16 cellular contexts compared by ENCODE assay signal in genomic region chr11:69923196-69923595, GRCh38.
"Had no signal": no experiment of that assay in that cellular context is flagged by ENCODE, and none has a peak within 500 bp of the region (broad histone marks: within the 10 kb centered on the region; RNA-seq: fewer than 3 reads in every experiment).

No MANE protein-coding gene starts in this region.

- H3K9me3 Mint-ChIP-seq: activated CD4-positive, alpha-beta T cell treated with anti-CD3 and anti-CD28 coated beads, Interleukin-2, amount 10 ng/mL, durations not matched to agents 24 days and 14 days; activated naive CD4-positive, alpha-beta T cell treated with anti-CD3 and anti-CD28 coated beads, Interleukin-2, amount 50 U/mL, for 24 hours; activated T-cell treated with anti-CD3 and anti-CD28 coated beads, Interleukin-2, amount 50 U/mL, for 4 hours; effector memory CD8-positive, alpha-beta T cell; T-helper 1 cell treated with Interleukin-12 subunit alpha and Interleukin-12 subunit beta and Interleukin-4 antibody, amounts not matched to agents 30 μg/mL and 1 μg/mL, for 36 hours had no signal

- FAIRE-seq: keratinocyte had no signal

- H3K27me3 ChIP-seq: ovary had no signal

- H3K4me3 ChIP-seq: neural progenitor cell, ovary, transverse colon had no signal

- H3K9ac ChIP-seq: neural progenitor cell had no signal

- H3K36me3 ChIP-seq: neural progenitor cell, ovary, transverse colon had no signal

- H3K27ac Mint-ChIP-seq: activated CD4-positive, alpha-beta T cell treated with anti-CD3 and anti-CD28 coated beads, Interleukin-2, amount 10 ng/mL, durations not matched to agents 24 days and 14 days; activated naive CD4-positive, alpha-beta T cell treated with anti-CD3 and anti-CD28 coated beads, Interleukin-2, amount 50 U/mL, for 24 hours; effector memory CD8-positive, alpha-beta T cell; neural progenitor cell; T-helper 1 cell treated with Interleukin-12 subunit alpha and Interleukin-12 subunit beta and Interleukin-4 antibody, amounts not matched to agents 30 μg/mL and 1 μg/mL, for 36 hours had no signal

- ATAC-seq: activated T-cell treated with anti-CD3 and anti-CD28 coated beads, Interleukin-2, amount 50 U/mL, for 4 hours; effector memory CD8-positive, alpha-beta T cell; left lobe of liver; stimulated activated naive CD8-positive, alpha-beta T cell treated with anti-CD3 and anti-CD28 coated beads, Interleukin-15, Interleukin-2, amounts not matched to agents 100 U/mL and 50 U/mL, for 24 hours had no signal

- H3K9me3 ChIP-seq: ovary, transverse colon had no signal

- H3K4me2 ChIP-seq: neural progenitor cell had no signal

- DNase-seq: activated CD4-positive, alpha-beta T cell treated with anti-CD3 and anti-CD28 coated beads, Interleukin-2, amount 10 ng/mL, durations not matched to agents 24 days and 14 days; activated CD8-positive, alpha-beta memory T cell treated with anti-CD3 and anti-CD28 coated beads, Interleukin-2, amount 50 U/mL, for 4 hours; activated T-cell treated with anti-CD3 and anti-CD28 coated beads, Interleukin-2, amount 50 U/mL, for 4 hours; effector memory CD8-positive, alpha-beta T cell; hippocampal formation; mammary epithelial cell; stimulated activated CD4-positive, alpha-beta T cell treated with anti-CD3 and anti-CD28 coated beads, Interleukin-2, amount 100 ng/mL, for 24 hours; stimulated activated naive CD8-positive, alpha-beta T cell treated with anti-CD3 and anti-CD28 coated beads, Interleukin-15, Interleukin-2, amounts not matched to agents 100 U/mL and 50 U/mL, for 24 hours; substantia nigra; transverse colon had no signal

- H2AFZ ChIP-seq: neural progenitor cell had no signal

- H3K36me3 Mint-ChIP-seq: activated naive CD4-positive, alpha-beta T cell treated with anti-CD3 and anti-CD28 coated beads, Interleukin-2, amount 50 U/mL, for 24 hours; neural progenitor cell had no signal

- H3K27ac ChIP-seq: neural progenitor cell, ovary, transverse colon had no signal

- H3K4me3 Mint-ChIP-seq: activated CD4-positive, alpha-beta T cell treated with anti-CD3 and anti-CD28 coated beads, Interleukin-2, amount 10 ng/mL, durations not matched to agents 24 days and 14 days; activated naive CD4-positive, alpha-beta T cell treated with anti-CD3 and anti-CD28 coated beads, Interleukin-2, amount 50 U/mL, for 24 hours; activated T-cell treated with anti-CD3 and anti-CD28 coated beads, Interleukin-2, amount 50 U/mL, for 4 hours; effector memory CD8-positive, alpha-beta T cell; neural progenitor cell; T-helper 1 cell treated with Interleukin-12 subunit alpha and Interleukin-12 subunit beta and Interleukin-4 antibody, amounts not matched to agents 30 μg/mL and 1 μg/mL, for 36 hours had no signal
